Comparison of ENCODE assay signal across 13 cellular contexts in genomic region chr20:25256226-25256859, GRCh38. TPM values are rescaled to one million over a fixed set of nuclear protein-coding genes. Genes with fewer than 3 reads are reported as not detected.
DNase-seq lines count a peak whose midpoint lies in the region; ATAC-seq and TF ChIP-seq lines count a peak whose summit lies in the region.
"Had no signal": no experiment of that assay in that cellular context is flagged by ENCODE, and none has a peak within 500 bp of the region (broad histone marks: within the 10 kb centered on the region; RNA-seq: fewer than 3 reads in every experiment).

No MANE protein-coding gene starts in this region.

- intact Hi-C loops in thyroid gland (cut with DNase I) = no loop called here

- H3K4me1 ChIP-seq in lung (ENCODE audit: control insufficient read depth in 2 of 2, insufficient read depth in 2 of 2, low read length in 2 of 2) = peaks cover 7 to 11% of the 10 kb centered on the region in 2 donors
- H3K4me1 ChIP-seq in thyroid gland = peaks cover 36 to 54% of the 10 kb centered on the region in 2 donors
- peaks cover 31% of the 10 kb centered on the region for H3K4me1 ChIP-seq in osteoblast (ENCODE audit: insufficient read depth, low read length)

- TF ChIP-seq CTCF in lung (IDR thresholded peaks at IDR 0.05; ENCODE audit: control extremely low read depth, extremely low read depth) (no peak), thyroid gland (IDR thresholded peaks at IDR 0.05) (no peak), osteoblast (IDR thresholded peaks at IDR 0.05; ENCODE audit: extremely low read depth, low read depth, low read length) (no peak)

- H3K4me2 ChIP-seq in osteoblast (ENCODE audit: insufficient read depth, low read length) = no peak overlapping the region
- H3K4me2 ChIP-seq: A549, neural progenitor cell had no signal

- H2AFZ ChIP-seq in osteoblast (ENCODE audit: low read length) = no peak overlapping the region
- H2AFZ ChIP-seq: neural progenitor cell had no signal

- H3K4me3 ChIP-seq in lung = no peak overlapping the region
- no peak overlapping the region for H3K4me3 ChIP-seq in thyroid gland (replicated peaks in 1 of 3)
- no peak overlapping the region for H3K4me3 ChIP-seq in osteoblast (ENCODE audit: insufficient read depth, low read length)
- H3K4me3 ChIP-seq: A549, neural progenitor cell had no signal

- no peak for ATAC-seq in activated naive CD4-positive, alpha-beta T cell treated with anti-CD3 and anti-CD28 coated beads, Interleukin-2, amount 50 U/mL, for 72 hours
- ATAC-seq in esophagus mucosa (peak; percentile 66), lung (ENCODE audit: insufficient read depth, low FRiP score) (peak; percentile 60)

- peak overlapping the region; percentile 54 to 79 for H3K27ac ChIP-seq in lung (ENCODE audit: low read depth in 1 of 2, low read length in 1 of 2)
- H3K27ac ChIP-seq in thyroid gland = peak overlapping the region; percentile 93 to 97 (median 93)
- H3K27ac ChIP-seq in osteoblast (ENCODE audit: low read depth, low read length) = no peak overlapping the region
- H3K27ac ChIP-seq: neural progenitor cell had no signal

- no peaks in the 10 kb centered on the region for H3K9me3 Mint-ChIP-seq in activated naive CD4-positive, alpha-beta T cell treated with anti-CD3 and anti-CD28 coated beads, Interleukin-2, amount 50 U/mL, for 72 hours
- H3K9me3 Mint-ChIP-seq: activated naive CD4-positive, alpha-beta T cell treated with anti-CD3 and anti-CD28 coated beads, Interleukin-2, amount 50 U/mL, for 24 hours had no signal

- H3K27ac Mint-ChIP-seq in activated naive CD4-positive, alpha-beta T cell treated with anti-CD3 and anti-CD28 coated beads, Interleukin-2, amount 50 U/mL, for 72 hours = peak overlapping the region; percentile 23 to 29
- H3K27ac Mint-ChIP-seq: dendritic cell treated with granulocyte-macrophage colony-stimulating factor and Interleukin-4, amounts not matched to agents 40 ng/mL and 50 ng/mL, for 4 days; neural progenitor cell had no signal

- H3K36me3 Mint-ChIP-seq in activated naive CD4-positive, alpha-beta T cell treated with anti-CD3 and anti-CD28 coated beads, Interleukin-2, amount 50 U/mL, for 72 hours = peaks cover 3 to 6% of the 10 kb centered on the region in 2 donors

- no peak for DNase-seq in activated naive CD4-positive, alpha-beta T cell treated with anti-CD3 and anti-CD28 coated beads, Interleukin-2, amount 50 U/mL, for 72 hours (ENCODE audit: low spot score in 2 of 2)
- no peak for DNase-seq in activated naive CD4-positive, alpha-beta T cell treated with Interleukin-2 at 50 U/mL for 16 hours
- DNase-seq in lung (ENCODE audit: low spot score) = no peak
- peak; percentile 62 to 71 for DNase-seq in thyroid gland
- DNase-seq in COR-L47 (lab: John Stamatoyannopoulos, UW) = no peak
- DNase-seq in osteoblast (ENCODE audit: insufficient read length, low spot score, missing footprints) = no peak
- no peak for DNase-seq in NCI-H2081 treated with DMSO at 0.1 percent for 48 hours (lab: John Stamatoyannopoulos, UW)
- DNase-seq: KG1 had no signal

- 72 to 94% methylated on average over 5 of the region's 5 CpGs for WGBS in lung, 2 donors
- WGBS in thyroid gland, 2 donors = 49 to 50% methylated on average over 5 of the region's 5 CpGs

- H3K79me2 ChIP-seq in osteoblast (ENCODE audit: insufficient read depth, low read length) = peaks cover 92% of the 10 kb centered on the region

- H3K9me3 ChIP-seq in lung (ENCODE audit: control insufficient read depth in 2 of 2, insufficient read depth in 1 of 2, low read length in 1 of 2) (no peaks in the 10 kb centered on the region), thyroid gland (no peaks in the 10 kb centered on the region), osteoblast (ENCODE audit: low read depth, low read length) (no peaks in the 10 kb centered on the region)

- no peak for TF ChIP-seq POLR2A in thyroid gland (IDR thresholded peaks at IDR 0.05)

- H3K36me3 ChIP-seq in lung (ENCODE audit: control insufficient read depth in 2 of 2, insufficient read depth in 2 of 2, low read length in 2 of 2) (peaks cover 6 to 14% of the 10 kb centered on the region in 2 donors), thyroid gland (peaks cover 0 to 2% of the 10 kb centered on the region in 2 donors), osteoblast (ENCODE audit: insufficient read depth, low read length) (peaks cover 27% of the 10 kb centered on the region)

- H4K20me1 ChIP-seq in osteoblast (ENCODE audit: insufficient read depth, low read length) = peaks cover 65% of the 10 kb centered on the region

- H3K27me3 ChIP-seq in lung (ENCODE audit: control insufficient read depth, insufficient read depth) (no peaks in the 10 kb centered on the region), thyroid gland (no peaks in the 10 kb centered on the region), osteoblast (ENCODE audit: insufficient read depth, low read length) (no peaks in the 10 kb centered on the region)
- H3K27me3 ChIP-seq: neural progenitor cell had no signal

RNA-seq across cellular contexts. Expression of gene PYGB, which starts 8.5 kb away (rescaled TPM):
- total RNA-seq in activated naive CD4-positive, alpha-beta T cell treated with anti-CD3 and anti-CD28 coated beads, Interleukin-2, amount 50 U/mL, for 72 hours = 10 to 100 TPM; 19.1 to 30.8 TPM
- 63.1 TPM for total RNA-seq in esophagus mucosa
- 10 to 100 TPM; 30.3 to 90.3 TPM for total RNA-seq in lung
- 10 to 100 TPM; 33.0 to 61.6 TPM for polyA plus RNA-seq in lung
- 100 to 1,000 TPM in 1 of 4 donors, 10 to 100 TPM in 3; 83.2 to 141 (median 94.6) TPM for total RNA-seq in thyroid gland
- 191 and 194 TPM in 2 replicates for total RNA-seq in osteoblast

Comparison
In these comparisons a context has a peak if more than half of its experiments do, and no peak if none do; other contexts are left out.
1. ATAC-seq: peak in esophagus mucosa (single experiment) and lung (single experiment); none in activated naive CD4-positive, alpha-beta T cell treated with anti-CD3 and anti-CD28 coated beads, Interleukin-2, amount 50 U/mL, for 72 hours (0 of 2).
2. DNase-seq: peak in thyroid gland (2 of 2); none in activated naive CD4-positive, alpha-beta T cell treated with anti-CD3 and anti-CD28 coated beads, Interleukin-2, amount 50 U/mL, for 72 hours (0 of 2), activated naive CD4-positive, alpha-beta T cell treated with Interleukin-2 at 50 U/mL for 16 hours (single experiment), lung (single experiment), COR-L47 (single experiment), osteoblast (single experiment) and NCI-H2081 treated with DMSO at 0.1 percent for 48 hours (single experiment).